In genomic region chr5:131305138-131305650, GRCh38 we compare ENCODE assay signal across 20 cellular contexts. TPM values are rescaled to one million over a fixed set of nuclear protein-coding genes. Genes with fewer than 3 reads are reported as not detected.
DNase-seq lines count a peak whose midpoint lies in the region; ATAC-seq, FAIRE-seq and TF ChIP-seq lines count a peak whose summit lies in the region.
"Had no signal": no experiment of that assay in that cellular context is flagged by ENCODE, and none has a peak within 500 bp of the region (broad histone marks: within the 10 kb centered on the region; RNA-seq: fewer than 3 reads in every experiment).

No MANE protein-coding gene starts in this region.

- H3K27ac Mint-ChIP-seq in activated CD4-positive, alpha-beta memory T cell treated with anti-CD3 and anti-CD28 coated beads for 36 hours, result peak overlapping the region; percentile 79
- H3K27ac Mint-ChIP-seq in activated CD4-positive, alpha-beta memory T cell treated with anti-CD3 and anti-CD28 coated beads, Interleukin-2, amount 10 ng/mL, durations not matched to agents 7 days and 5 days, result no peak overlapping the region
- H3K27ac Mint-ChIP-seq in activated naive CD8-positive, alpha-beta T cell, result peak overlapping the region; percentile 75
- peak overlapping the region in 8 of 9 donors; percentile 4 to 83 (median 46) for H3K27ac Mint-ChIP-seq in naive thymus-derived CD4-positive, alpha-beta T cell

- H3K4me1 Mint-ChIP-seq in activated CD4-positive, alpha-beta memory T cell treated with anti-CD3 and anti-CD28 coated beads for 36 hours (ENCODE audit: low read depth), result peaks cover 59% of the 10 kb centered on the region
- peaks cover 47% of the 10 kb centered on the region for H3K4me1 Mint-ChIP-seq in activated CD4-positive, alpha-beta memory T cell treated with anti-CD3 and anti-CD28 coated beads, Interleukin-2, amount 10 ng/mL, durations not matched to agents 7 days and 5 days
- peaks cover 60% of the 10 kb centered on the region for H3K4me1 Mint-ChIP-seq in activated naive CD8-positive, alpha-beta T cell (ENCODE audit: low read depth)
- peaks cover 39 to 77% (median 61%) of the 10 kb centered on the region in 7 donors for H3K4me1 Mint-ChIP-seq in naive thymus-derived CD4-positive, alpha-beta T cell

- no peak for DNase-seq in activated CD4-positive, alpha-beta memory T cell treated with anti-CD3 and anti-CD28 coated beads for 36 hours
- DNase-seq in activated CD4-positive, alpha-beta memory T cell treated with anti-CD3 and anti-CD28 coated beads, Interleukin-2, amount 10 ng/mL, durations not matched to agents 7 days and 5 days, result no peak
- DNase-seq in GM18507 (ENCODE audit: extremely low spot score, insufficient read length, low read depth), result no peak
- no peak for DNase-seq in naive thymus-derived CD4-positive, alpha-beta T cell
- no peak for DNase-seq in colonic mucosa
- DNase-seq: COR-L47; EL; left cardiac atrium; mucosa of descending colon; NCI-H2029; pancreas; SHP77 treated with DMSO at 0.1 percent for 48 hours; sigmoid colon; stimulated activated CD4-positive, alpha-beta T cell treated with anti-CD3 and anti-CD28 coated beads, Interleukin-1b, Interleukin-23, amount 100 ng/mL, for 48 hours had no signal

- ATAC-seq in naive thymus-derived CD4-positive, alpha-beta T cell, result peak; percentile 48
- ATAC-seq in HG03457 (IDR thresholded peaks at IDR 0.05; ENCODE audit: unreplicated experiment) (no peak), GM19452 (IDR thresholded peaks at IDR 0.05; ENCODE audit: unreplicated experiment) (no peak)
- ATAC-seq: left cardiac atrium, mucosa of descending colon, pancreas had no signal

- POLR2A ChIA-PET in activated CD4-positive, alpha-beta memory T cell treated with anti-CD3 and anti-CD28 coated beads for 36 hours (lab: Charles Lee), result no interaction called here
- POLR2A ChIA-PET in activated CD4-positive, alpha-beta memory T cell treated with anti-CD3 and anti-CD28 coated beads, Interleukin-2, amount 10 ng/mL, durations not matched to agents 7 days and 5 days (lab: Charles Lee), result interaction anchor here (0.9 to 1.2 kb wide), 4 partner anchors 9 to 140 kb away, joined by 3 to 4 read pairs (median 3); no protein-coding TSS in a partner anchor
- POLR2A ChIA-PET in naive thymus-derived CD4-positive, alpha-beta T cell (lab: Charles Lee), result interaction anchor here (0.6 to 1.1 kb wide), 3 partner anchors 44 to 76 kb away, joined by 3 read pairs; no protein-coding TSS in a partner anchor

- H3K9me3 ChIP-seq in naive thymus-derived CD4-positive, alpha-beta T cell (ENCODE audit: control insufficient read depth in 2 of 3, low read length in 3 of 3), result no peaks in the 10 kb centered on the region
- H3K9me3 ChIP-seq in colonic mucosa, result no peaks in the 10 kb centered on the region
- H3K9me3 ChIP-seq: ascending aorta, mucosa of descending colon, pancreas, sigmoid colon had no signal

- H3K4me1 ChIP-seq in naive thymus-derived CD4-positive, alpha-beta T cell (ENCODE audit: control insufficient read depth in 2 of 2, insufficient read depth in 2 of 2, low read length in 2 of 2), result peaks cover 28 to 38% of the 10 kb centered on the region in 2 donors
- no peaks in the 10 kb centered on the region for H3K4me1 ChIP-seq in colonic mucosa
- H3K4me1 ChIP-seq: ascending aorta had no signal

- peak; percentile 59 for FAIRE-seq in GM18507 (lab: Jason Lieb, UNC)
- FAIRE-seq: colon, frontal cortex, pancreas had no signal

- intact Hi-C loops in activated CD4-positive, alpha-beta memory T cell treated with anti-CD3 and anti-CD28 coated beads for 36 hours (cut with micrococcal nuclease), result no loop called here
- intact Hi-C loops in naive thymus-derived CD4-positive, alpha-beta T cell (cut with micrococcal nuclease), result no loop called here
- intact Hi-C loops in colonic mucosa (cut with DNase I), result no loop called here

- no peaks in the 10 kb centered on the region for H3K27me3 Mint-ChIP-seq in activated CD4-positive, alpha-beta memory T cell treated with anti-CD3 and anti-CD28 coated beads for 36 hours
- no peaks in the 10 kb centered on the region for H3K27me3 Mint-ChIP-seq in activated CD4-positive, alpha-beta memory T cell treated with anti-CD3 and anti-CD28 coated beads, Interleukin-2, amount 10 ng/mL, durations not matched to agents 7 days and 5 days
- no peaks in the 10 kb centered on the region for H3K27me3 Mint-ChIP-seq in activated naive CD8-positive, alpha-beta T cell
- no peaks in the 10 kb centered on the region for H3K27me3 Mint-ChIP-seq in naive thymus-derived CD4-positive, alpha-beta T cell

- H3K9ac ChIP-seq in colonic mucosa (ENCODE audit: low read depth in 2 of 2, low read length in 2 of 2), result no peak overlapping the region

- H3K27me3 ChIP-seq in naive thymus-derived CD4-positive, alpha-beta T cell (ENCODE audit: control insufficient read depth in 2 of 2, insufficient read depth in 2 of 2, low read length in 2 of 2), result no peaks in the 10 kb centered on the region
- no peaks in the 10 kb centered on the region for H3K27me3 ChIP-seq in colonic mucosa
- H3K27me3 ChIP-seq: ascending aorta, pancreas, sigmoid colon had no signal

- peaks cover 10% of the 10 kb centered on the region for H3K9me3 Mint-ChIP-seq in activated CD4-positive, alpha-beta memory T cell treated with anti-CD3 and anti-CD28 coated beads for 36 hours
- peaks cover 7% of the 10 kb centered on the region for H3K9me3 Mint-ChIP-seq in activated CD4-positive, alpha-beta memory T cell treated with anti-CD3 and anti-CD28 coated beads, Interleukin-2, amount 10 ng/mL, durations not matched to agents 7 days and 5 days
- no peaks in the 10 kb centered on the region for H3K9me3 Mint-ChIP-seq in activated naive CD8-positive, alpha-beta T cell (ENCODE audit: low read depth)
- H3K9me3 Mint-ChIP-seq in naive thymus-derived CD4-positive, alpha-beta T cell, result peaks cover 0 to 9% (median 0%) of the 10 kb centered on the region in 11 donors

- H3K27ac ChIP-seq in naive thymus-derived CD4-positive, alpha-beta T cell (ENCODE audit: low read depth, low read length), result no peak overlapping the region
- no peak overlapping the region for H3K27ac ChIP-seq in colonic mucosa
- H3K27ac ChIP-seq: ascending aorta, pancreas, sigmoid colon had no signal

- CTCF ChIA-PET in activated CD4-positive, alpha-beta memory T cell treated with anti-CD3 and anti-CD28 coated beads for 36 hours (lab: Charles Lee), result interaction anchor here (1.2 kb wide), 1 partner anchor 52 kb away, joined by 3 read pairs; no protein-coding TSS in a partner anchor
- CTCF ChIA-PET in activated CD4-positive, alpha-beta memory T cell treated with anti-CD3 and anti-CD28 coated beads, Interleukin-2, amount 10 ng/mL, durations not matched to agents 7 days and 5 days (lab: Charles Lee), result interaction anchor here (0.6 to 1.6 kb wide), 2 partner anchors 9 to 58 kb away, joined by 3 read pairs; no protein-coding TSS in a partner anchor
- CTCF ChIA-PET in naive thymus-derived CD4-positive, alpha-beta T cell (lab: Charles Lee), result no interaction called here

- H3K4me3 Mint-ChIP-seq in activated CD4-positive, alpha-beta memory T cell treated with anti-CD3 and anti-CD28 coated beads for 36 hours, result no peak overlapping the region
- no peak overlapping the region for H3K4me3 Mint-ChIP-seq in activated CD4-positive, alpha-beta memory T cell treated with anti-CD3 and anti-CD28 coated beads, Interleukin-2, amount 10 ng/mL, durations not matched to agents 7 days and 5 days
- H3K4me3 Mint-ChIP-seq in activated naive CD8-positive, alpha-beta T cell, result peak overlapping the region; percentile 57
- H3K4me3 Mint-ChIP-seq in naive thymus-derived CD4-positive, alpha-beta T cell, result peak overlapping the region in 8 of 10 donors; percentile 4 to 60 (median 53)

- peaks cover 16% of the 10 kb centered on the region for H3K36me3 Mint-ChIP-seq in activated CD4-positive, alpha-beta memory T cell treated with anti-CD3 and anti-CD28 coated beads for 36 hours
- peaks cover 54% of the 10 kb centered on the region for H3K36me3 Mint-ChIP-seq in activated CD4-positive, alpha-beta memory T cell treated with anti-CD3 and anti-CD28 coated beads, Interleukin-2, amount 10 ng/mL, durations not matched to agents 7 days and 5 days (ENCODE audit: low read depth)
- H3K36me3 Mint-ChIP-seq in activated naive CD8-positive, alpha-beta T cell, result peaks cover 6% of the 10 kb centered on the region
- H3K36me3 Mint-ChIP-seq in naive thymus-derived CD4-positive, alpha-beta T cell, result peaks cover 0 to 34% (median 14%) of the 10 kb centered on the region in 5 donors

- TF ChIP-seq CTCF in colonic mucosa (IDR thresholded peaks at IDR 0.05), result no peak

- H3K4me3 ChIP-seq in naive thymus-derived CD4-positive, alpha-beta T cell (ENCODE audit: low read length), result no peak overlapping the region
- H3K4me3 ChIP-seq in colonic mucosa, result no peak overlapping the region
- H3K4me3 ChIP-seq: ascending aorta, mucosa of descending colon, pancreas, sigmoid colon had no signal

- H3K36me3 ChIP-seq in naive thymus-derived CD4-positive, alpha-beta T cell (ENCODE audit: control insufficient read depth in 2 of 3, insufficient read depth in 3 of 3, low read length in 3 of 3), result no peaks in the 10 kb centered on the region
- no peaks in the 10 kb centered on the region for H3K36me3 ChIP-seq in colonic mucosa
- H3K36me3 ChIP-seq: ascending aorta, pancreas, sigmoid colon had no signal

RNA-seq across cellular contexts. Expression of gene CDC42SE2, which starts 41.3 kb away (rescaled TPM):
- total RNA-seq in activated CD4-positive, alpha-beta memory T cell treated with anti-CD3 and anti-CD28 coated beads for 36 hours, result 100 to 1,000 TPM; 103 to 104 TPM
- total RNA-seq in activated CD4-positive, alpha-beta memory T cell treated with anti-CD3 and anti-CD28 coated beads, Interleukin-2, amount 10 ng/mL, durations not matched to agents 7 days and 5 days, result 100 to 1,000 TPM; 163 to 166 TPM
- total RNA-seq in naive thymus-derived CD4-positive, alpha-beta T cell, result 100 to 1,000 TPM; 143 to 265 (median 215) TPM
- polyA plus RNA-seq in naive thymus-derived CD4-positive, alpha-beta T cell, result 100 to 1,000 TPM; 348 to 482 TPM
- total RNA-seq in colonic mucosa, result 100 to 1,000 TPM in 1 of 2 donors, 10 to 100 TPM in 1; 74.2 to 110 TPM

Comparison
In these comparisons a context has a peak if more than half of its experiments do, and no peak if none do; other contexts are left out.
1. H3K4me3 Mint-ChIP-seq: peak in activated naive CD8-positive, alpha-beta T cell (single experiment) and naive thymus-derived CD4-positive, alpha-beta T cell (8 of 10); none in activated CD4-positive, alpha-beta memory T cell treated with anti-CD3 and anti-CD28 coated beads for 36 hours (single experiment) and activated CD4-positive, alpha-beta memory T cell treated with anti-CD3 and anti-CD28 coated beads, Interleukin-2, amount 10 ng/mL, durations not matched to agents 7 days and 5 days (single experiment).